Comparison of ENCODE assay signal across 26 cellular contexts in genomic region chr20:54525906-54526596, GRCh38. TPM values are rescaled to one million over a fixed set of nuclear protein-coding genes. Genes with fewer than 3 reads are reported as not detected.
DNase-seq lines count a peak whose midpoint lies in the region; ATAC-seq, FAIRE-seq and TF ChIP-seq lines count a peak whose summit lies in the region.
"Had no signal": no experiment of that assay in that cellular context is flagged by ENCODE, and none has a peak within 500 bp of the region (broad histone marks: within the 10 kb centered on the region; RNA-seq: fewer than 3 reads in every experiment).

No MANE protein-coding gene starts in this region.

- TF ChIP-seq CTCF in chondrocyte (IDR thresholded peaks at IDR 0.05) (no peak), pancreas (IDR thresholded peaks at IDR 0.05) (no peak)

- no peak overlapping the region for H3K4me3 ChIP-seq in HUES64 (ENCODE audit: low read length)
- H3K4me3 ChIP-seq in pancreas: no peak overlapping the region
- H3K4me3 ChIP-seq: coronary artery, lung, suprapubic skin, vagina had no signal

- intact Hi-C loops in pancreas (cut with DNase I): no loop called here

- H3K27ac ChIP-seq in HUES64 (ENCODE audit: low read depth, low read length) (peak overlapping the region; percentile 49), pancreas (no peak overlapping the region)
- H3K27ac ChIP-seq: coronary artery, suprapubic skin, vagina had no signal

- no peaks in the 10 kb centered on the region for H3K9me3 ChIP-seq in HUES64 (ENCODE audit: insufficient read depth, low read depth, low read length)
- H3K9me3 ChIP-seq in pancreas: no peaks in the 10 kb centered on the region
- H3K9me3 ChIP-seq: suprapubic skin, vagina had no signal

- no peak overlapping the region for H3K4me3 Mint-ChIP-seq in chondrocyte (ENCODE audit: unreplicated experiment)
- H3K4me3 Mint-ChIP-seq: CD8-positive, alpha-beta memory T cell; stimulated activated memory B cell treated with anti-CD40 and anti-IgM and Interleukin-4, amounts not matched to agents 10 μg/mL and 1 μg/mL and 100 μg/mL, for 72 hours had no signal

- H3K27ac Mint-ChIP-seq in chondrocyte (ENCODE audit: unreplicated experiment): peak overlapping the region; percentile 57
- H3K27ac Mint-ChIP-seq: CD8-positive, alpha-beta memory T cell; stimulated activated memory B cell treated with anti-CD40 and anti-IgM and Interleukin-4, amounts not matched to agents 10 μg/mL and 1 μg/mL and 100 μg/mL, for 72 hours had no signal

- H3K36me3 Mint-ChIP-seq in chondrocyte (ENCODE audit: low read depth): no peaks in the 10 kb centered on the region
- H3K36me3 Mint-ChIP-seq: CD8-positive, alpha-beta memory T cell; stimulated activated memory B cell treated with anti-CD40 and anti-IgM and Interleukin-4, amounts not matched to agents 10 μg/mL and 1 μg/mL and 100 μg/mL, for 72 hours had no signal

- 39% methylated on average over 6 of the region's 6 CpGs for WGBS in HUES64
- 51 to 63% methylated on average over 6 of the region's 6 CpGs for WGBS in pancreas, 2 donors

- DNase-seq in chondrocyte (ENCODE audit: low spot score) (no peak), kidney tubule cell (ENCODE audit: low spot score) (peak; percentile 2), pons (ENCODE audit: low spot score) (peak; percentile 19), pancreas (no peak), KG1 (lab: John Stamatoyannopoulos, UW) (no peak)
- DNase-seq: activated CD4-positive, alpha-beta T cell treated with anti-CD3 and anti-CD28 coated beads, Interleukin-2, amount 50 U/mL, for 48 hours; activated CD4-positive, CD25-positive, alpha-beta regulatory T cell; activated effector memory CD4-positive, alpha-beta T cell treated with Interleukin-2 at 50 U/mL for 16 hours; CD8-positive, alpha-beta memory T cell; DMS153; GDM1; KBM-7; NCI-H1694; NCI-H2171; NCI-H526; stimulated activated CD4-positive, alpha-beta T cell treated with anti-CD3 and anti-CD28 coated beads, Interleukin-1b, Interleukin-23, amount 100 ng/mL, for 48 hours; T1000 had no signal

- peaks cover 25% of the 10 kb centered on the region for H3K4me1 Mint-ChIP-seq in chondrocyte (ENCODE audit: low read depth)
- H3K4me1 Mint-ChIP-seq: CD8-positive, alpha-beta memory T cell; stimulated activated memory B cell treated with anti-CD40 and anti-IgM and Interleukin-4, amounts not matched to agents 10 μg/mL and 1 μg/mL and 100 μg/mL, for 72 hours had no signal

- H3K4me1 ChIP-seq in HUES64 (ENCODE audit: insufficient read depth, low read length): peaks cover 25% of the 10 kb centered on the region
- H3K4me1 ChIP-seq in pancreas: no peaks in the 10 kb centered on the region
- H3K4me1 ChIP-seq: suprapubic skin, vagina had no signal

- H3K9me3 Mint-ChIP-seq in chondrocyte (ENCODE audit: low read depth): peaks cover 11% of the 10 kb centered on the region
- H3K9me3 Mint-ChIP-seq: stimulated activated memory B cell treated with anti-CD40 and anti-IgM and Interleukin-4, amounts not matched to agents 10 μg/mL and 1 μg/mL and 100 μg/mL, for 72 hours had no signal

- H3K27me3 ChIP-seq in HUES64 (ENCODE audit: insufficient read depth, low read length): no peaks in the 10 kb centered on the region
- H3K27me3 ChIP-seq in pancreas: no peaks in the 10 kb centered on the region
- H3K27me3 ChIP-seq: suprapubic skin, vagina had no signal

- peak overlapping the region; percentile 26; the same call in 1 of the 2 replicates for H3K9ac ChIP-seq in HUES64 (ENCODE audit: low read depth, low read length)

- no peaks in the 10 kb centered on the region for H3K27me3 Mint-ChIP-seq in chondrocyte (ENCODE audit: low read depth)
- H3K27me3 Mint-ChIP-seq: CD8-positive, alpha-beta memory T cell had no signal

- no peak for FAIRE-seq in pancreas (lab: Jason Lieb, UNC)
- FAIRE-seq: GM18507 had no signal

- no peak for ATAC-seq in pancreas
- no peak for ATAC-seq in GM21528 (IDR thresholded peaks at IDR 0.05; ENCODE audit: low FRiP score, unreplicated experiment)
- ATAC-seq: HCT116; stimulated activated memory B cell treated with anti-CD40 and anti-IgM and Interleukin-4, amounts not matched to agents 10 μg/mL and 1 μg/mL and 100 μg/mL, for 72 hours had no signal

- H3K36me3 ChIP-seq in HUES64 (ENCODE audit: insufficient read depth, low read length): no peaks in the 10 kb centered on the region
- H3K36me3 ChIP-seq in pancreas: no peaks in the 10 kb centered on the region
- H3K36me3 ChIP-seq: suprapubic skin, vagina had no signal

RNA-seq across cellular contexts. Expression of gene DOK5, which starts 50.7 kb away (rescaled TPM):
- 6.7 TPM for polyA plus RNA-seq in HUES64 (2013, experiment 1 of 2)
- polyA plus RNA-seq in HUES64 (2013, experiment 2 of 2): 7.7 TPM
- total RNA-seq in chondrocyte (8.7 to 14.3 TPM (median 9.0 TPM) in 3 replicates), pancreas (1 to 10 TPM in 2 of 6 donors, under 1 TPM in 4; 0.24 to 1.2 (median 0.73) TPM)
- under 1 TPM; 0.38 to 0.46 TPM for polyA plus RNA-seq in pancreas
- polyA plus RNA-seq: CD8-positive, alpha-beta memory T cell had no signal

Comparison
In these comparisons a context has a peak if more than half of its experiments do, and no peak if none do; other contexts are left out.
1. DNase-seq: peak in kidney tubule cell (single experiment) and pons (single experiment); none in chondrocyte (single experiment), pancreas (0 of 6) and KG1 (single experiment).